13 cellular contexts compared by ENCODE assay signal in genomic region chr3:23952646-23953045, GRCh38.
DNase-seq lines count a peak whose midpoint lies in the region; ATAC-seq and TF ChIP-seq lines count a peak whose summit lies in the region.
"Had no signal": no experiment of that assay in that cellular context is flagged by ENCODE, and none has a peak within 500 bp of the region (broad histone marks: within the 10 kb centered on the region; RNA-seq: fewer than 3 reads in every experiment).

No MANE protein-coding gene starts in this region.

- no peaks in the 10 kb centered on the region for H3K9me3 Mint-ChIP-seq in activated naive CD4-positive, alpha-beta T cell treated with anti-CD3 and anti-CD28 coated beads, Interleukin-2, amount 10 ng/mL, durations not matched to agents 7 days and 5 days
- H3K9me3 Mint-ChIP-seq: CD8-positive, alpha-beta memory T cell had no signal

- in situ Hi-C loops in KBM-7 (cut with MboI; ENCODE audit: low pct_unique_long_range_greater_than_20kb, low sequenced_read_pairs) = no loop called here

- ATAC-seq in GM18517 (IDR thresholded peaks at IDR 0.05; ENCODE audit: unreplicated experiment) (peak; percentile 53), GM21529 (IDR thresholded peaks at IDR 0.05; ENCODE audit: unreplicated experiment) (peak; percentile 33), HG03196 (IDR thresholded peaks at IDR 0.05; ENCODE audit: unreplicated experiment) (peak; percentile 52)

- no peak for TF ChIP-seq CTCF in fibroblast of mammary gland (conservative IDR thresholded peaks at IDR 0.05; ENCODE audit: control insufficient read depth, insufficient read depth, low read depth, low read length)

- H3K4me1 Mint-ChIP-seq in activated naive CD4-positive, alpha-beta T cell treated with anti-CD3 and anti-CD28 coated beads, Interleukin-2, amount 10 ng/mL, durations not matched to agents 7 days and 5 days = peaks cover 28% of the 10 kb centered on the region

- H3K4me3 ChIP-seq in fibroblast of mammary gland (ENCODE audit: control insufficient read depth, low read depth, low read length) = no peak overlapping the region

- CTCF ChIA-PET in activated naive CD4-positive, alpha-beta T cell treated with anti-CD3 and anti-CD28 coated beads, Interleukin-2, amount 10 ng/mL, durations not matched to agents 7 days and 5 days (lab: Charles Lee) = no interaction called here

- no peaks in the 10 kb centered on the region for H3K27me3 Mint-ChIP-seq in activated naive CD4-positive, alpha-beta T cell treated with anti-CD3 and anti-CD28 coated beads, Interleukin-2, amount 10 ng/mL, durations not matched to agents 7 days and 5 days
- H3K27me3 Mint-ChIP-seq: CD8-positive, alpha-beta memory T cell had no signal

- H3K4me3 Mint-ChIP-seq in activated naive CD4-positive, alpha-beta T cell treated with anti-CD3 and anti-CD28 coated beads, Interleukin-2, amount 10 ng/mL, durations not matched to agents 7 days and 5 days = no peak overlapping the region

- H3K36me3 Mint-ChIP-seq in activated naive CD4-positive, alpha-beta T cell treated with anti-CD3 and anti-CD28 coated beads, Interleukin-2, amount 10 ng/mL, durations not matched to agents 7 days and 5 days = peaks cover 2% of the 10 kb centered on the region

- DNase-seq in fibroblast of mammary gland (ENCODE audit: low read depth) (peak; percentile 33), KBM-7 (no peak), T1000 (lab: John Stamatoyannopoulos, UW) (no peak), NCI-H524 treated with DMSO at 0.1 percent for 48 hours (lab: John Stamatoyannopoulos, UW) (no peak)
- DNase-seq in activated naive CD4-positive, alpha-beta T cell treated with anti-CD3 and anti-CD28 coated beads, Interleukin-2, amount 10 ng/mL, durations not matched to agents 7 days and 5 days = no peak
- DNase-seq: activated CD4-positive, CD25-positive, alpha-beta regulatory T cell; activated effector memory CD4-positive, alpha-beta T cell treated with anti-CD3 and anti-CD28 coated beads, Interleukin-2, amount 50 U/mL, for 16 hours; CD8-positive, alpha-beta memory T cell; hippocampal formation; NCI-H1694 treated with DMSO at 0.1 percent for 48 hours had no signal

- no peak overlapping the region for H3K27ac Mint-ChIP-seq in activated naive CD4-positive, alpha-beta T cell treated with anti-CD3 and anti-CD28 coated beads, Interleukin-2, amount 10 ng/mL, durations not matched to agents 7 days and 5 days
